ENCODE assay signal across 1 cellular context in genomic region chr3:191238321-191238817, GRCh38.
TF ChIP-seq lines count a peak whose summit lies in the region.

No MANE protein-coding gene starts in this region.

TF ChIP-seq in K562, 482 proteins besides CTCF, POLR2A, EP300 and RAD21 (continued from another document):
- TF ChIP-seq ZNF232 (CRISPR knock-in tag; IDR thresholded peaks at IDR 0.05) = peak; percentile 50; the same call in 1 of the 2 replicates
- 0 out of 4 replicates have a peak, but pooled peaks of 1 of the 2 experiments have one; percentile 10 for TF ChIP-seq FOXA3 (CRISPR knock-in tag; conservative IDR thresholded peaks at IDR 0.05 in 1 of 2, IDR thresholded peaks at IDR 0.05 in 1 of 2)
- TF ChIP-seq ZNF146 (CRISPR knock-in tag; IDR thresholded peaks at IDR 0.05; ENCODE audit: unreplicated experiment) = no peak
- no peak for TF ChIP-seq RBM17 (IDR thresholded peaks at IDR 0.05; ENCODE audit: borderline replicate concordance, low read depth, low read length)
- no peak for TF ChIP-seq ETS2 (tag; IDR thresholded peaks at IDR 0.05; ENCODE audit: borderline replicate concordance, poor library complexity, severe bottlenecking)
- TF ChIP-seq YBX1 (IDR thresholded peaks at IDR 0.05) = no peak
- no peak for TF ChIP-seq ZC3H8 (IDR thresholded peaks at IDR 0.05)
- TF ChIP-seq BACH1 (tag; IDR thresholded peaks at IDR 0.05) = no peak
- TF ChIP-seq CHD1 (IDR thresholded peaks at IDR 0.05; ENCODE audit: low read length) = no peak
- TF ChIP-seq RFX1 (IDR thresholded peaks at IDR 0.05) = no peak
- no peak for TF ChIP-seq ZNF217 (CRISPR knock-in tag; IDR thresholded peaks at IDR 0.05)
- TF ChIP-seq MECOM (CRISPR knock-in tag; IDR thresholded peaks at IDR 0.05) = no peak
